ENCODE assay signal across 13 cellular contexts in the genomic region with DNA sequence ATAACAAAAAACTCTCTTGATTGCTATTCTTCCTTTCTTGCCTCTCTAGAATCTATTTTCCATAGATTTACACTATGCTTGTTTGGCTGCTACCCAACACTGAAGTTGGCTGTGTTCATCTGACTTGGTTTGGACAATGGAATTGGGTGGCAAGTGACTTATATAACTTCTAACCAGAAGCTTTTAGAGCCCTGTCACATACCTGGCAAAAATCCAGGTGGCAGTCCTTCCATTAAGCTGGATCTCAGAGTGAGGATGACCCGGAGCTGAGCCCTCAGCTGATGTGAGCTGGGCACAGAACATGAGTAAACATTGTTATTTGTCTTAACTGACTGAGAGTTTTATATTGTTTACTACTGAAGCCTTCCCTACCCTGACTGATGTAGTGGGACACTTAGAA.
A peak's percentile ranks its signal among the peaks of the same experiment; 100 is the strongest.
DNase-seq lines count a peak whose midpoint lies in the region.
"Had no signal": no experiment of that assay in that cellular context is flagged by ENCODE, and none has a peak within 500 bp of the region (broad histone marks: within the 10 kb centered on the region; RNA-seq: fewer than 3 reads in every experiment).

No MANE protein-coding gene starts in this region.

- in situ Hi-C loops in G401 (cut with HindIII; ENCODE audit: low sequenced_read_pairs): no loop called here

- peak; percentile 43 for DNase-seq in DMS153 (lab: John Stamatoyannopoulos, UW)
- DNase-seq in G401 (ENCODE audit: low spot score): peak; percentile 8
- DNase-seq in NCI-H446 (lab: John Stamatoyannopoulos, UW): peak; percentile 4 to 65
- DNase-seq in myocyte (ENCODE audit: low read depth): peak; percentile 4
- no peak for DNase-seq in NCI-H526 treated with DMSO at 0.1 percent for 48 hours (lab: John Stamatoyannopoulos, UW)
- DNase-seq in NOMO-1 treated with dmso at 0.1 percent for 144 hours (lab: John Stamatoyannopoulos, UW; ENCODE audit: unreplicated experiment): no peak
- no peak for DNase-seq in kidney glomerular epithelial cell (lab: John Stamatoyannopoulos, UW)
- DNase-seq: activated CD4-positive, alpha-beta T cell treated with anti-CD3 and anti-CD28 coated beads for 48 hours; activated naive CD8-positive, alpha-beta T cell treated with anti-CD3 and anti-CD28 coated beads, Interleukin-2, amount 10 ng/mL, durations not matched to agents 7 days and 5 days; body of pancreas; HCEC 1CT; NCI-H1930; testis had no signal

Comparison
In these comparisons a context has a peak if more than half of its experiments do, and no peak if none do; other contexts are left out.
1. DNase-seq: peak in DMS153 (single experiment), G401 (single experiment), NCI-H446 (2 of 2) and myocyte (single experiment); none in NCI-H526 treated with DMSO at 0.1 percent for 48 hours (single experiment), NOMO-1 treated with dmso at 0.1 percent for 144 hours (single experiment) and kidney glomerular epithelial cell (single experiment).